13 cellular contexts compared by ENCODE assay signal in the genomic region with DNA sequence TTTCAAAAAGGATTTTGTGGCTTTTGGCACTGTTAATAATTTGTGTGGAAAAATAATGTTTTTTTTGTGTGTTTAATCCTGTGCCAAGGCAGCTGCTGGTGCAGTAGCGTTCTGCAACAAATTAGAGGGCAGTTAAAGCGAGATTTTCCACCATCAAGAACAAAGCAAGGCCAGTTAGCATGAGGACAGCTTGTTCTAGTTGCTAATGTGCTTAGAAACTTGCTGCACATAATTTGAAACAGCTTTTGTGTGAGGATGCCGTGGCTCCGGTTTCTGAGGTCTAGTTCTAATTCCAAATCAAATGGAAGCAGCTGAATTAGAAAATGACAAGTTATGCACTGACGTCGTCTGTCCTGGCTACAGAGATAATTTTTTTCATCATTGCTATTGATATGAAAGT.
DNase-seq lines count a peak whose midpoint lies in the region; ATAC-seq and TF ChIP-seq lines count a peak whose summit lies in the region.
"Had no signal": no experiment of that assay in that cellular context is flagged by ENCODE, and none has a peak within 500 bp of the region (broad histone marks: within the 10 kb centered on the region; RNA-seq: fewer than 3 reads in every experiment).

No MANE protein-coding gene starts in this region.

- no peaks in the 10 kb centered on the region for H3K9me3 Mint-ChIP-seq in naive thymus-derived CD4-positive, alpha-beta T cell

- H3K9me3 ChIP-seq in HUES48 (ENCODE audit: control insufficient read depth, insufficient read depth, low read length) (no peaks in the 10 kb centered on the region), OCI-LY1 (ENCODE audit: low read length) (no peaks in the 10 kb centered on the region)
- H3K9me3 ChIP-seq in naive thymus-derived CD4-positive, alpha-beta T cell (ENCODE audit: control insufficient read depth in 2 of 3, low read length in 3 of 3) = no peaks in the 10 kb centered on the region
- H3K9me3 ChIP-seq: pancreas had no signal

- no peak overlapping the region for H2AFZ ChIP-seq in OCI-LY1 (ENCODE audit: low read length)

- no peaks in the 10 kb centered on the region for H3K27me3 ChIP-seq in HUES48 (ENCODE audit: control insufficient read depth, insufficient read depth, low read length)
- no peaks in the 10 kb centered on the region for H3K27me3 ChIP-seq in OCI-LY1 (ENCODE audit: insufficient read depth, low read length)
- no peaks in the 10 kb centered on the region for H3K27me3 ChIP-seq in naive thymus-derived CD4-positive, alpha-beta T cell (ENCODE audit: control insufficient read depth in 2 of 2, insufficient read depth in 2 of 2, low read length in 2 of 2)
- H3K27me3 ChIP-seq: pancreas had no signal

- H3K4me3 ChIP-seq in HUES48 (ENCODE audit: low read depth, low read length) (no peak overlapping the region; the same call in 1 of the 2 replicates), OCI-LY1 (ENCODE audit: low read depth, low read length, poor library complexity, severe bottlenecking) (peak overlapping the region; percentile 36), fibroblast of mammary gland (ENCODE audit: control insufficient read depth, low read depth, low read length) (no peak overlapping the region), retinal pigment epithelial cell (ENCODE audit: low read length) (no peak overlapping the region)
- H3K4me3 ChIP-seq in naive thymus-derived CD4-positive, alpha-beta T cell (ENCODE audit: low read length) = no peak overlapping the region
- H3K4me3 ChIP-seq: lung, pancreas had no signal

- H3K4me2 ChIP-seq in OCI-LY1 (ENCODE audit: low read length) = peak overlapping the region; percentile 70

- no peaks in the 10 kb centered on the region for H3K79me2 ChIP-seq in OCI-LY1 (ENCODE audit: insufficient read depth, low read length)

- H3K4me1 ChIP-seq in HUES48 (ENCODE audit: control insufficient read depth, insufficient read depth, low read length) (peaks cover 20% of the 10 kb centered on the region), OCI-LY1 (ENCODE audit: insufficient read depth, low read length, severe bottlenecking) (peaks cover 50% of the 10 kb centered on the region)
- H3K4me1 ChIP-seq in naive thymus-derived CD4-positive, alpha-beta T cell (ENCODE audit: control insufficient read depth in 2 of 2, insufficient read depth in 2 of 2, low read length in 2 of 2) = no peaks in the 10 kb centered on the region

- H4K20me1 ChIP-seq in OCI-LY1 (ENCODE audit: insufficient read depth, low read length) = no peaks in the 10 kb centered on the region

- TF ChIP-seq CTCF in OCI-LY1 (IDR thresholded peaks at IDR 0.05; ENCODE audit: low read length) (no peak), fibroblast of mammary gland (conservative IDR thresholded peaks at IDR 0.05; ENCODE audit: control insufficient read depth, insufficient read depth, low read depth, low read length) (no peak), retinal pigment epithelial cell (conservative IDR thresholded peaks at IDR 0.05; ENCODE audit: low read depth, low read length) (no peak)

- H3K4me3 Mint-ChIP-seq in naive thymus-derived CD4-positive, alpha-beta T cell = no peak overlapping the region

- POLR2A ChIA-PET in naive thymus-derived CD4-positive, alpha-beta T cell (lab: Charles Lee) = no interaction called here

- no peaks in the 10 kb centered on the region for H3K9me2 ChIP-seq in OCI-LY1 (ENCODE audit: low read depth, low read length)

- H3K36me3 ChIP-seq in HUES48 (ENCODE audit: control insufficient read depth, insufficient read depth, low read length) = no peaks in the 10 kb centered on the region
- H3K36me3 ChIP-seq in OCI-LY1 (ENCODE audit: insufficient read depth, low read length) = no peaks in the 10 kb centered on the region
- H3K36me3 ChIP-seq in naive thymus-derived CD4-positive, alpha-beta T cell (ENCODE audit: control insufficient read depth in 2 of 3, insufficient read depth in 3 of 3, low read length in 3 of 3) = no peaks in the 10 kb centered on the region
- H3K36me3 ChIP-seq: pancreas had no signal

- CTCF ChIA-PET in naive thymus-derived CD4-positive, alpha-beta T cell (lab: Charles Lee) = no interaction called here

- no peaks in the 10 kb centered on the region for H3K36me3 Mint-ChIP-seq in naive thymus-derived CD4-positive, alpha-beta T cell

- DNase-seq in fibroblast of mammary gland (ENCODE audit: low read depth) = peak; percentile 80
- DNase-seq in retinal pigment epithelial cell (ENCODE audit: low read depth) = peak; percentile 33
- no peak for DNase-seq in stimulated activated CD4-positive, alpha-beta T cell treated with anti-CD3 and anti-CD28 coated beads, Interleukin-4, amount 100 ng/mL, for 4 hours
- DNase-seq in naive thymus-derived CD4-positive, alpha-beta T cell = no peak
- DNase-seq: activated CD4-positive, alpha-beta T cell treated with anti-CD3 and anti-CD28 coated beads, Interleukin-2, amount 50 U/mL, for 48 hours; Calu3; NCI-H187 treated with DMSO at 0.1 percent for 48 hours; pancreas had no signal

- intact Hi-C loops in naive thymus-derived CD4-positive, alpha-beta T cell (cut with micrococcal nuclease) = no loop called here

- peak overlapping the region; percentile 82 for H3K27ac ChIP-seq in HUES48 (ENCODE audit: low read depth, low read length)
- H3K27ac ChIP-seq in OCI-LY1 (ENCODE audit: low read depth, low read length, poor library complexity, severe bottlenecking) = peak overlapping the region; percentile 99
- no peak overlapping the region for H3K27ac ChIP-seq in naive thymus-derived CD4-positive, alpha-beta T cell (ENCODE audit: low read depth, low read length)
- H3K27ac ChIP-seq: pancreas had no signal

- H3K27me3 Mint-ChIP-seq in naive thymus-derived CD4-positive, alpha-beta T cell = no peaks in the 10 kb centered on the region

- H3F3A ChIP-seq in OCI-LY1 (ENCODE audit: insufficient read depth, low read length) = peaks cover 5% of the 10 kb centered on the region

- no peak overlapping the region for H3K27ac Mint-ChIP-seq in naive thymus-derived CD4-positive, alpha-beta T cell

- H3K9ac ChIP-seq in HUES48 (ENCODE audit: low read depth, low read length) (no peak overlapping the region), OCI-LY1 (ENCODE audit: low read length) (peak overlapping the region; percentile 92)

- ATAC-seq in naive thymus-derived CD4-positive, alpha-beta T cell = no peak
- no peak for ATAC-seq in HG02678 (IDR thresholded peaks at IDR 0.05; ENCODE audit: unreplicated experiment)
- ATAC-seq: HCT116 had no signal

- H3K4me1 Mint-ChIP-seq in naive thymus-derived CD4-positive, alpha-beta T cell = no peaks in the 10 kb centered on the region

Comparison
In these comparisons a context has a peak if more than half of its experiments do, and no peak if none do; other contexts are left out.
1. DNase-seq: peak in fibroblast of mammary gland (single experiment) and retinal pigment epithelial cell (single experiment); none in stimulated activated CD4-positive, alpha-beta T cell treated with anti-CD3 and anti-CD28 coated beads, Interleukin-4, amount 100 ng/mL, for 4 hours (0 of 2) and naive thymus-derived CD4-positive, alpha-beta T cell (0 of 9).